Comparison of ENCODE assay signal across 8 cellular contexts in the genomic region with DNA sequence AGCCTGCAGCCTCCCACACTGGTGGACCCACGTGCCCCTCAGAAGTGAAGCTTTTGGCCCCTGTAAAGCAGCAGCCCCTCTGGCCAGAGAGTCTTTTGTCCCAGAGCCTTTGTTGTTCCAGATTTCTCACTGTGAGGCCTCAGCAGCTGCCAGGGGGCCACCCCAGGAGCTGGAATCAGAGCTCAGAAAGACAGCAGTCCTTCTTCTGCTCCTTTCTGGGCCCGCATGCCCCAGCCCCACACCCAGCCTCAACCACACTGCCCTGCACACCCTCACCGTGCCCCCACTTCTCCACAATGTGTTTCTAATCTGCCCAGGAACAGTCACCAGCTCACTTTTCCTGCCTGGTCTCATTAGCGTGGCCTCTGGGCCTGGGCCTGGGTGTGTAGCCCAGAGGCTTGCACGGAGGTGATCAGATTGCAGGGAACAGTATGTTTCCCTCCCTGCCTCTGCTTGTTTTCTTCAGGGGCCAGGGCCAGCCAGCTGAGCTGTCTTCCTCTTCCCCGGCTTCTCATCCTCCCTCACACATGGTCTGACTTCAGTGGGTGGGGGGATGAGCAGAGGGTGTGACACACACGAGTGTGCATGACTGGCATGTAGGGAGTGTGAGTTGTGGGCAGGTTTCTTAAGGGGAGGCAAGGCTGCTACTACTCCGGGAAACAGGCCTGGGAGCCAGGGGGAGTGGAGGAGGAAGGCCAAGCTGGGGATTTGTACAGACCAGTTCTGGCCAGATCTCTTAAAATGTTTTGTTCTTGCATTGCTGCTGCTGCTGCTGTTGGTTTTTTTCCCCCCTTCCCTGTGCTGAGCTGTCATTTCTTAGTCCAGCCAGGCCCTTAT.
DNase-seq lines count a peak whose midpoint lies in the region; ATAC-seq and TF ChIP-seq lines count a peak whose summit lies in the region.

No MANE protein-coding gene starts in this region.

- WGBS in lung, 2 donors: 25 to 27% methylated on average over 8 of the region's 8 CpGs
- WGBS in tibial nerve, 2 donors: 6 to 13% methylated on average over 8 of the region's 8 CpGs

- no peak overlapping the region for H3K4me3 ChIP-seq in lung
- H3K4me3 ChIP-seq in tibial nerve: peak overlapping the region in 1 of 4 donors; percentile 3

- H3K4me1 ChIP-seq in lung (ENCODE audit: control insufficient read depth in 2 of 2, insufficient read depth in 2 of 2, low read length in 2 of 2) (peaks cover 0 to 12% of the 10 kb centered on the region in 2 donors), tibial nerve (peaks cover 8 to 49% (median 34%) of the 10 kb centered on the region in 4 donors)

- no peak for TF ChIP-seq CTCF in C4-2B (conservative IDR thresholded peaks at IDR 0.05)
- TF ChIP-seq CTCF in lung (IDR thresholded peaks at IDR 0.05; ENCODE audit: control extremely low read depth, extremely low read depth): no peak
- no peak for TF ChIP-seq CTCF in tibial nerve (IDR thresholded peaks at IDR 0.05)

- H3K36me3 ChIP-seq in lung (ENCODE audit: control insufficient read depth in 2 of 2, insufficient read depth in 2 of 2, low read length in 2 of 2): no peaks in the 10 kb centered on the region
- H3K36me3 ChIP-seq in tibial nerve: no peaks in the 10 kb centered on the region

- TF ChIP-seq EP300 in tibial nerve (IDR thresholded peaks at IDR 0.05): peak; percentile 91 to 99

- H3K27me3 ChIP-seq in lung (ENCODE audit: control insufficient read depth, insufficient read depth) (no peaks in the 10 kb centered on the region), tibial nerve (no peaks in the 10 kb centered on the region)

- H3K9me3 ChIP-seq in lung (ENCODE audit: control insufficient read depth in 2 of 2, insufficient read depth in 1 of 2, low read length in 1 of 2) (no peaks in the 10 kb centered on the region), tibial nerve (no peaks in the 10 kb centered on the region)

- H3K27ac ChIP-seq in C4-2B (peak overlapping the region; percentile 26), lung (ENCODE audit: low read depth in 1 of 2, low read length in 1 of 2) (peak overlapping the region; percentile 22 to 84), tibial nerve (peak overlapping the region; percentile 91 to 99 (median 98))

- ATAC-seq in lung (ENCODE audit: insufficient read depth, low FRiP score) (peak; percentile 78), GM21528 (IDR thresholded peaks at IDR 0.05; ENCODE audit: low FRiP score, unreplicated experiment) (no peak), HG02884 (IDR thresholded peaks at IDR 0.05; ENCODE audit: unreplicated experiment) (no peak)

- DNase-seq in MV-4-11 (lab: John Stamatoyannopoulos, UW) (peak; percentile 89), dedifferentiated amniotic fluid mesenchymal stem cell (ENCODE audit: extremely low spot score) (peak; percentile 90), lung (ENCODE audit: low spot score) (peak; percentile 70), tibial nerve (ENCODE audit: low spot score in 2 of 2) (peak; percentile 85 to 94), OCI-M2 (lab: John Stamatoyannopoulos, UW; ENCODE audit: unreplicated experiment) (no peak)

- peak; percentile 8 to 59 for TF ChIP-seq POLR2A in tibial nerve (IDR thresholded peaks at IDR 0.05)

Comparison
In these comparisons a context has a peak if more than half of its experiments do, and no peak if none do; other contexts are left out.
1. H3K27ac ChIP-seq: peak in every context shown above with its lines; median percentile 98 in tibial nerve; 53 in lung; 26 in C4-2B.